ENCODE assay signal across 10 cellular contexts in genomic region chr5:10421841-10422691, GRCh38. TPM values are rescaled to one million over a fixed set of nuclear protein-coding genes. Genes with fewer than 3 reads are reported as not detected.
DNase-seq lines count a peak whose midpoint lies in the region; ATAC-seq, FAIRE-seq and TF ChIP-seq lines count a peak whose summit lies in the region.
"Had no signal": no experiment of that assay in that cellular context is flagged by ENCODE, and none has a peak within 500 bp of the region (broad histone marks: within the 10 kb centered on the region; RNA-seq: fewer than 3 reads in every experiment).

No MANE protein-coding gene starts in this region.

- H3K36me3 Mint-ChIP-seq in naive thymus-derived CD8-positive, alpha-beta T cell, result peaks cover 4 to 93% (median 14%) of the 10 kb centered on the region in 3 donors

- no peaks in the 10 kb centered on the region for H3K27me3 Mint-ChIP-seq in naive thymus-derived CD8-positive, alpha-beta T cell

- H3K4me3 ChIP-seq in GM08714 (ENCODE audit: low read length), result peak overlapping the region; percentile 6; the same call in 1 of the 2 replicates

- peak; percentile 75 to 83 for ATAC-seq in naive thymus-derived CD8-positive, alpha-beta T cell
- ATAC-seq in HG03159 (IDR thresholded peaks at IDR 0.05; ENCODE audit: unreplicated experiment), result no peak

- no peak for FAIRE-seq in H54 (lab: Jason Lieb, UNC)

- peak overlapping the region; percentile 1 to 73 (median 54) for H3K4me3 Mint-ChIP-seq in naive thymus-derived CD8-positive, alpha-beta T cell

- no peak for TF ChIP-seq POLR2A in H54 (IDR thresholded peaks at IDR 0.05; ENCODE audit: low read depth, low read length)

- DNase-seq in NOMO-1 treated with dmso at 0.1 percent for 144 hours (lab: John Stamatoyannopoulos, UW; ENCODE audit: unreplicated experiment), result peak; percentile 94
- peak; percentile 49 for DNase-seq in dermis blood vessel endothelial cell
- peak in 5 of 10 donors; percentile 17 to 30 (median 23) for DNase-seq in naive thymus-derived CD8-positive, alpha-beta T cell
- no peak for DNase-seq in iPS-NIHi7 (ENCODE audit: extremely low spot score)
- DNase-seq in H54 (ENCODE audit: insufficient read length, low spot score), result no peak
- no peak for DNase-seq in activated T-cell treated with anti-CD3 and anti-CD28 coated beads, Interleukin-2, amount 50 U/mL, for 48 hours
- DNase-seq: EL, Karpas-422 had no signal

- H3K9me3 Mint-ChIP-seq in naive thymus-derived CD8-positive, alpha-beta T cell, result no peaks in the 10 kb centered on the region

- peak overlapping the region; percentile 0 to 87 (median 74) for H3K27ac Mint-ChIP-seq in naive thymus-derived CD8-positive, alpha-beta T cell

- peaks cover 25 to 42% (median 31%) of the 10 kb centered on the region in 4 donors for H3K4me1 Mint-ChIP-seq in naive thymus-derived CD8-positive, alpha-beta T cell

- POLR2A ChIA-PET in naive thymus-derived CD8-positive, alpha-beta T cell (lab: Charles Lee), result interaction anchor here (1.6 kb wide), 1 partner anchor 69 kb away, joined by 6 read pairs; the partner anchor contains the start of gene MARCHF6

RNA-seq across cellular contexts. Expression of gene ROPN1L, which starts 19.6 kb away (rescaled TPM):
- total RNA-seq in dermis blood vessel endothelial cell, result 0.68 and 2.9 TPM in 2 replicates
- under 1 TPM in 1 of 2 experiments, not detected in 1; 0.57 TPM for total RNA-seq in naive thymus-derived CD8-positive, alpha-beta T cell
- 1 to 10 TPM; 1.0 to 1.7 (median 1.6) TPM for polyA plus RNA-seq in naive thymus-derived CD8-positive, alpha-beta T cell

Comparison
In these comparisons a context has a peak if more than half of its experiments do, and no peak if none do; other contexts are left out.
1. DNase-seq: peak in NOMO-1 treated with dmso at 0.1 percent for 144 hours (single experiment) and dermis blood vessel endothelial cell (single experiment); none in iPS-NIHi7 (single experiment), H54 (single experiment) and activated T-cell treated with anti-CD3 and anti-CD28 coated beads, Interleukin-2, amount 50 U/mL, for 48 hours (0 of 2).